ENCODE assay signal across 13 cellular contexts in genomic region chr9:18002718-18003438, GRCh38.
A peak's percentile ranks its signal among the peaks of the same experiment; 100 is the strongest.
DNase-seq lines count a peak whose midpoint lies in the region; ATAC-seq and TF ChIP-seq lines count a peak whose summit lies in the region.
"Had no signal": no experiment of that assay in that cellular context is flagged by ENCODE, and none has a peak within 500 bp of the region (broad histone marks: within the 10 kb centered on the region; RNA-seq: fewer than 3 reads in every experiment).

No MANE protein-coding gene starts in this region.

- in situ Hi-C loops in transverse colon (cut with MboI; ENCODE audit: low pct_ligation_motif_present in 1 of 4, low pct_unique_long_range_greater_than_20kb in 1 of 4, low sequenced_read_pairs in 3 of 4), result no loop called here

- no peak overlapping the region for H3K4ac ChIP-seq in mesenchymal stem cell (ENCODE audit: low read depth in 1 of 2, low read length in 2 of 2)

- H2BK5ac ChIP-seq in mesenchymal stem cell (ENCODE audit: low read depth, low read length, poor library complexity, severe bottlenecking), result no peak overlapping the region

- H3K9ac ChIP-seq in colonic mucosa (ENCODE audit: low read depth in 2 of 2, low read length in 2 of 2) (no peak overlapping the region), mesenchymal stem cell (ENCODE audit: low read length) (no peak overlapping the region)
- H3K9ac ChIP-seq: BLaER1 treated with 17β-estradiol and CSF1 and Interleukin-3, amounts not matched to agents 10 nM and 100 nM had no signal

- H3K27ac ChIP-seq in colonic mucosa (no peak overlapping the region), transverse colon (peak overlapping the region in 1 of 4 donors; percentile 2), mesenchymal stem cell (ENCODE audit: low read length, poor library complexity, severe bottlenecking) (no peak overlapping the region)
- H3K27ac ChIP-seq: BLaER1 treated with 17β-estradiol and CSF1 and Interleukin-3, amounts not matched to agents 10 nM and 100 nM had no signal

- no peaks in the 10 kb centered on the region for H3K36me3 Mint-ChIP-seq in activated CD4-positive, alpha-beta T cell treated with anti-CD3 and anti-CD28 coated beads for 36 hours (ENCODE audit: low read depth)
- H3K36me3 Mint-ChIP-seq: CD4-positive, CD25-positive, alpha-beta regulatory T cell had no signal

- H3K79me1 ChIP-seq in mesenchymal stem cell (replicated peaks; ENCODE audit: low read length, poor library complexity, severe bottlenecking), result no peaks in the 10 kb centered on the region

- H3K14ac ChIP-seq in mesenchymal stem cell (ENCODE audit: low read length in 2 of 2), result no peak overlapping the region

- no peak for TF ChIP-seq EP300 in transverse colon (IDR thresholded peaks at IDR 0.05; ENCODE audit: low read depth)

- H2BK12ac ChIP-seq in mesenchymal stem cell (ENCODE audit: low read length in 2 of 2), result no peak overlapping the region

- intact Hi-C loops in colonic mucosa (cut with DNase I), result no loop called here
- intact Hi-C loops in transverse colon (cut with DNase I; ENCODE audit: low total_unique reads), result no loop called here
- intact Hi-C loops in activated CD4-positive, alpha-beta T cell treated with anti-CD3 and anti-CD28 coated beads for 36 hours (cut with DNase I, micrococcal nuclease), result no loop called here

- no peaks in the 10 kb centered on the region for H3K4me1 Mint-ChIP-seq in activated CD4-positive, alpha-beta T cell treated with anti-CD3 and anti-CD28 coated beads for 36 hours
- H3K4me1 Mint-ChIP-seq: CD4-positive, CD25-positive, alpha-beta regulatory T cell; GM23338; H9 had no signal

- H2AK5ac ChIP-seq in mesenchymal stem cell (ENCODE audit: low read length, severe bottlenecking), result no peak overlapping the region

- H4K91ac ChIP-seq in mesenchymal stem cell (ENCODE audit: low read length), result no peak overlapping the region

- H3K9me3 Mint-ChIP-seq in activated CD4-positive, alpha-beta T cell treated with anti-CD3 and anti-CD28 coated beads for 36 hours (ENCODE audit: low read depth), result no peaks in the 10 kb centered on the region
- H3K9me3 Mint-ChIP-seq: GM23338, H9 had no signal

- no peak overlapping the region for H3K18ac ChIP-seq in mesenchymal stem cell (ENCODE audit: low read depth in 1 of 2, low read length in 2 of 2)

- no peak overlapping the region for H2AFZ ChIP-seq in mesenchymal stem cell (ENCODE audit: low read depth, low read length)
- H2AFZ ChIP-seq: GM23338 had no signal

- no peaks in the 10 kb centered on the region for H3K9me3 ChIP-seq in colonic mucosa
- H3K9me3 ChIP-seq in transverse colon, result no peaks in the 10 kb centered on the region
- H3K9me3 ChIP-seq in mesenchymal stem cell (ENCODE audit: control insufficient read depth, low read length), result no peaks in the 10 kb centered on the region
- H3K9me3 ChIP-seq: BLaER1 treated with 17β-estradiol and CSF1 and Interleukin-3, amounts not matched to agents 10 nM and 100 nM had no signal

- H3K4me1 ChIP-seq in colonic mucosa (no peaks in the 10 kb centered on the region), transverse colon (peaks cover 0 to 16% (median 7%) of the 10 kb centered on the region in 4 donors), mesenchymal stem cell (ENCODE audit: control insufficient read depth, insufficient read depth, low read depth, low read length) (no peaks in the 10 kb centered on the region)
- H3K4me1 ChIP-seq: BLaER1 treated with 17β-estradiol and CSF1 and Interleukin-3, amounts not matched to agents 10 nM and 100 nM had no signal

- H3K4me2 ChIP-seq in mesenchymal stem cell (ENCODE audit: low read length, poor library complexity, severe bottlenecking), result no peak overlapping the region
- H3K4me2 ChIP-seq: BLaER1 treated with 17β-estradiol and CSF1 and Interleukin-3, amounts not matched to agents 10 nM and 100 nM; GM23338 had no signal

- no peak overlapping the region for H3K4me3 Mint-ChIP-seq in activated CD4-positive, alpha-beta T cell treated with anti-CD3 and anti-CD28 coated beads for 36 hours
- H3K4me3 Mint-ChIP-seq: CD4-positive, CD25-positive, alpha-beta regulatory T cell; GM23338; H9 had no signal

- peak; percentile 95 for ATAC-seq in left lobe of liver
- no peak for ATAC-seq in activated CD4-positive, alpha-beta T cell treated with anti-CD3 and anti-CD28 coated beads for 36 hours
- ATAC-seq: GM23338 had no signal

- H2BK120ac ChIP-seq in mesenchymal stem cell (ENCODE audit: low read depth, low read length), result no peak overlapping the region

- POLR2A ChIA-PET in activated CD4-positive, alpha-beta T cell treated with anti-CD3 and anti-CD28 coated beads for 36 hours (lab: Charles Lee), result no interaction called here

- TF ChIP-seq POLR2A in transverse colon (IDR thresholded peaks at IDR 0.05), result no peak

- H3K4me3 ChIP-seq in colonic mucosa (no peak overlapping the region), transverse colon (no peak overlapping the region), mesenchymal stem cell (ENCODE audit: insufficient read depth in 1 of 2, low read depth in 1 of 2, low read length in 2 of 2) (no peak overlapping the region)
- H3K4me3 ChIP-seq: BLaER1 treated with 17β-estradiol and CSF1 and Interleukin-3, amounts not matched to agents 10 nM and 100 nM; GM23338 had no signal

- no peak overlapping the region for H3K27ac Mint-ChIP-seq in activated CD4-positive, alpha-beta T cell treated with anti-CD3 and anti-CD28 coated beads for 36 hours
- H3K27ac Mint-ChIP-seq: CD4-positive, CD25-positive, alpha-beta regulatory T cell; GM23338; H9 had no signal

- TF ChIP-seq CTCF in colonic mucosa (IDR thresholded peaks at IDR 0.05), result no peak
- TF ChIP-seq CTCF in transverse colon (IDR thresholded peaks at IDR 0.05), result no peak

- 66 to 68% methylated on average over 2 to 4 of the region's 4 CpGs for WGBS in transverse colon (ENCODE audit: low coverage in 1 of 2), 2 donors
- whole genome bisulfite sequencing in mesenchymal stem cell, result 83% methylated on average over 4 of the region's 4 CpGs

- DNase-seq in colonic mucosa, result peak; percentile 52
- DNase-seq in left lobe of liver (ENCODE audit: low spot score), result peak; percentile 78
- DNase-seq in mucosa of gallbladder (ENCODE audit: low spot score), result peak; percentile 12
- DNase-seq in transverse colon, result peak; percentile 17
- DNase-seq in mesenchymal stem cell, result no peak
- no peak for DNase-seq in epidermal melanocyte (ENCODE audit: insufficient read length, low spot score)
- DNase-seq in activated CD4-positive, alpha-beta T cell treated with anti-CD3 and anti-CD28 coated beads for 36 hours, result no peak
- DNase-seq: ACHN; CD4-positive, CD25-positive, alpha-beta regulatory T cell; DMS79; H9 had no signal

- H3K27me3 ChIP-seq in colonic mucosa (no peaks in the 10 kb centered on the region), transverse colon (no peaks in the 10 kb centered on the region), mesenchymal stem cell (ENCODE audit: control insufficient read depth in 1 of 2, insufficient read depth in 1 of 2, low read length in 2 of 2) (peaks cover 0 to 4% of the 10 kb centered on the region in 2 experiments)
- H3K27me3 ChIP-seq: BLaER1 treated with 17β-estradiol and CSF1 and Interleukin-3, amounts not matched to agents 10 nM and 100 nM had no signal

- no peak overlapping the region for H2BK15ac ChIP-seq in mesenchymal stem cell (ENCODE audit: low read depth, poor library complexity, severe bottlenecking)

- no peaks in the 10 kb centered on the region for H3K27me3 Mint-ChIP-seq in activated CD4-positive, alpha-beta T cell treated with anti-CD3 and anti-CD28 coated beads for 36 hours
- H3K27me3 Mint-ChIP-seq: CD4-positive, CD25-positive, alpha-beta regulatory T cell had no signal

- H3K23ac ChIP-seq in mesenchymal stem cell (ENCODE audit: low read length in 2 of 2), result no peak overlapping the region

- H3K36me3 ChIP-seq in colonic mucosa (no peaks in the 10 kb centered on the region), transverse colon (no peaks in the 10 kb centered on the region), mesenchymal stem cell (ENCODE audit: control insufficient read depth in 1 of 2, insufficient read depth in 2 of 2, low read depth in 1 of 2, low read length in 2 of 2) (no peaks in the 10 kb centered on the region)
- H3K36me3 ChIP-seq: BLaER1 treated with 17β-estradiol and CSF1 and Interleukin-3, amounts not matched to agents 10 nM and 100 nM had no signal

- CTCF ChIA-PET in activated CD4-positive, alpha-beta T cell treated with anti-CD3 and anti-CD28 coated beads for 36 hours (lab: Charles Lee), result no interaction called here

- no peak overlapping the region for H4K8ac ChIP-seq in mesenchymal stem cell (ENCODE audit: low read length)

Comparison
In these comparisons a context has a peak if more than half of its experiments do, and no peak if none do; other contexts are left out.
1. DNase-seq: peak in colonic mucosa (single experiment), left lobe of liver (single experiment), mucosa of gallbladder (single experiment) and transverse colon (single experiment); none in mesenchymal stem cell (single experiment), epidermal melanocyte (single experiment) and activated CD4-positive, alpha-beta T cell treated with anti-CD3 and anti-CD28 coated beads for 36 hours (single experiment).